ENCODE assay signal across 16 cellular contexts in the genomic region with DNA sequence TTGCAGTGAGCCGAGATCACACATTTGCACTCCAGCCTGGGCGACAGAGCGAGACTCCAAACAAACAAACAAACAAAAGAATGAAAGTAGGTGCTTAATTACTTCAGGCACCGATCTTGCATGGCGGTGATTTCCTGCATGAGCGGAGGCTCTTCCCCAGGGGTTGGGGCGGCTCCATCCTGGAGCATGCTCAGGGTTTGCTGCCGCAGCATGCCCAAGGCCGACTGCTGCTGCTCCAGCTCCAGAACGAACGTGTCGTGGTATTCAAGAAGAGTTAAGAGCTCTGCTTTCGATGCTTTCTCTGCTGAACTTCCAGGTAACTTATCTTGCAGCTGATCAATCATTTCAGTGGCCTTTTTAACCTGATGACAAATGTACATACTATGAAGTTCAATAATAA.
A peak's percentile ranks its signal among the peaks of the same experiment; 100 is the strongest.
DNase-seq lines count a peak whose midpoint lies in the region; ATAC-seq and TF ChIP-seq lines count a peak whose summit lies in the region.
"Had no signal": no experiment of that assay in that cellular context is flagged by ENCODE, and none has a peak within 500 bp of the region (broad histone marks: within the 10 kb centered on the region; RNA-seq: fewer than 3 reads in every experiment).

No MANE protein-coding gene starts in this region.

- intact Hi-C loops in CD4-positive, alpha-beta memory T cell (cut with micrococcal nuclease) = no loop called here

- H3K27ac ChIP-seq in foreskin keratinocyte = no peak overlapping the region
- no peak overlapping the region for H3K27ac ChIP-seq in CD4-positive, alpha-beta memory T cell (ENCODE audit: low read depth, low read length)
- H3K27ac ChIP-seq: 22Rv1, A549, C4-2B had no signal

- no peaks in the 10 kb centered on the region for H3K36me3 ChIP-seq in CD4-positive, alpha-beta memory T cell (ENCODE audit: insufficient read depth, low read length)

- POLR2A ChIA-PET in CD4-positive, alpha-beta memory T cell (lab: Charles Lee; ENCODE audit: partially characterized antibody) = interaction anchor here (1.6 kb wide), 1 partner anchor 22 kb away, joined by 3 read pairs; no protein-coding TSS in a partner anchor

- peak; percentile 60 for ATAC-seq in foreskin keratinocyte
- no peak for ATAC-seq in HG02884 (IDR thresholded peaks at IDR 0.05; ENCODE audit: unreplicated experiment)
- no peak for ATAC-seq in HG03565 (IDR thresholded peaks at IDR 0.05; ENCODE audit: unreplicated experiment)
- ATAC-seq: A549 had no signal

- H3K9me3 ChIP-seq in CD4-positive, alpha-beta memory T cell (ENCODE audit: control insufficient read depth in 1 of 2, low read length in 2 of 2) = no peaks in the 10 kb centered on the region
- H3K9me3 ChIP-seq: A549 had no signal

- no peak overlapping the region for H3K4me3 Mint-ChIP-seq in CD4-positive, alpha-beta memory T cell
- H3K4me3 Mint-ChIP-seq: CD4-positive, alpha-beta T cell; H9 had no signal

- DNase-seq in NCI-H2107 (lab: John Stamatoyannopoulos, UW) (peak; percentile 13), NCI-H2107 treated with DMSO at 0.1 percent for 48 hours (lab: John Stamatoyannopoulos, UW; ENCODE audit: unreplicated experiment) (no peak), NCI-H69 (lab: John Stamatoyannopoulos, UW) (peak; percentile 4), foreskin keratinocyte (peak; percentile 16 to 53)
- DNase-seq in CD4-positive, alpha-beta memory T cell = no peak
- DNase-seq: AML-193; CD4-positive, alpha-beta T cell; DMS153; DMS79; GF-D8; H9 had no signal

- peaks cover 3% of the 10 kb centered on the region for H3K4me1 ChIP-seq in foreskin keratinocyte
- H3K4me1 ChIP-seq in CD4-positive, alpha-beta memory T cell (ENCODE audit: insufficient read depth, low read length) = no peaks in the 10 kb centered on the region
- H3K4me1 ChIP-seq: A549 had no signal

- no peak for TF ChIP-seq CTCF in foreskin keratinocyte (conservative IDR thresholded peaks at IDR 0.05)

- H3K36me3 Mint-ChIP-seq in CD4-positive, alpha-beta memory T cell = no peaks in the 10 kb centered on the region

- H3K4me3 ChIP-seq in CD4-positive, alpha-beta memory T cell (ENCODE audit: low read length in 2 of 2) = no peak overlapping the region
- H3K4me3 ChIP-seq: A549 had no signal

- H3K27me3 Mint-ChIP-seq in CD4-positive, alpha-beta memory T cell = peaks cover 5 to 11% of the 10 kb centered on the region in 2 donors

- H3K4me1 Mint-ChIP-seq in CD4-positive, alpha-beta memory T cell = no peaks in the 10 kb centered on the region
- H3K4me1 Mint-ChIP-seq: H9 had no signal

- no peaks in the 10 kb centered on the region for H3K27me3 ChIP-seq in foreskin keratinocyte
- no peaks in the 10 kb centered on the region for H3K27me3 ChIP-seq in CD4-positive, alpha-beta memory T cell (ENCODE audit: insufficient read depth, low read length)

- CTCF ChIA-PET in CD4-positive, alpha-beta memory T cell (lab: Charles Lee; ENCODE audit: partially characterized antibody) = interaction anchor here (0.9 kb wide), 1 partner anchor 14 kb away, joined by 5 read pairs; no protein-coding TSS in a partner anchor

- no peaks in the 10 kb centered on the region for H3K9me3 Mint-ChIP-seq in CD4-positive, alpha-beta memory T cell
- H3K9me3 Mint-ChIP-seq: CD4-positive, alpha-beta T cell; H9 had no signal

- H3K27ac Mint-ChIP-seq in CD4-positive, alpha-beta memory T cell = no peak overlapping the region
- H3K27ac Mint-ChIP-seq: CD4-positive, alpha-beta T cell; H9 had no signal

Comparison
In these comparisons a context has a peak if more than half of its experiments do, and no peak if none do; other contexts are left out.
1. DNase-seq: peak in NCI-H2107 (single experiment), NCI-H69 (single experiment) and foreskin keratinocyte (2 of 2); none in NCI-H2107 treated with DMSO at 0.1 percent for 48 hours (single experiment) and CD4-positive, alpha-beta memory T cell (0 of 5).